9 cellular contexts compared by ENCODE assay signal in the genomic region with DNA sequence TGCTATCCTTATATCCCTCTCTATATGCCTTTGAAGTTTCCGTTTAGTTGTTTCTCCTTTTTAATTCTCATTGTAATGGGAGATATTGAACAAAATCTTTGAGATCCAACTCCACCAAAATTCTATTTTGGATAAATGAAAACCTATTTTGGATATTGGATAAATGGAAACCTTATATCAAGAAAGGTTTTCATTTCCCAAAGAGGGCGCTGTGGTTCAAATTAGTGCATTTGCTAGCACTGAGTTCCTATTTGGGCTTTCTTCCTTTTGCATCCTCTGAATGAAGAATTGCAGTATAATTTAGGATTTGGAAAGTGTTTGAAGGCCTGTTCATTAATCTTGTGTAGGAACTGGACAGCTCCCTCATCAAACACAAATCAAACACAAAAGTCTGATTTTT.
DNase-seq lines count a peak whose midpoint lies in the region; ATAC-seq and TF ChIP-seq lines count a peak whose summit lies in the region.
"Had no signal": no experiment of that assay in that cellular context is flagged by ENCODE, and none has a peak within 500 bp of the region (broad histone marks: within the 10 kb centered on the region; RNA-seq: fewer than 3 reads in every experiment).

No MANE protein-coding gene starts in this region.

- no peaks in the 10 kb centered on the region for H3K27me3 ChIP-seq in suprapubic skin

- no peak overlapping the region for H3K27ac ChIP-seq in suprapubic skin

- peak; percentile 10 for DNase-seq in AG09309 (ENCODE audit: low read depth)
- DNase-seq in GM12865 (ENCODE audit: low read depth): peak; percentile 7
- peak; percentile 89 for DNase-seq in SK-MEL-5 (ENCODE audit: low read depth, low spot score)
- DNase-seq in glomerular visceral epithelial cell (ENCODE audit: extremely low spot score): peak; percentile 13
- no peak for DNase-seq in central memory CD4-positive, alpha-beta T cell
- no peak for DNase-seq in suprapubic skin (ENCODE audit: low spot score in 2 of 2)
- DNase-seq: activated T-cell treated with anti-CD3 and anti-CD28 coated beads, Interleukin-2, amount 50 U/mL, for 1 hour had no signal

- H3K4me3 ChIP-seq in AG09309 (ENCODE audit: control insufficient read depth, low read depth, low read length) (no peak overlapping the region), GM12865 (ENCODE audit: low read depth, low read length) (no peak overlapping the region), suprapubic skin (no peak overlapping the region)

- in situ Hi-C loops in SK-MEL-5 (cut with HindIII; ENCODE audit: low pct_unique_long_range_greater_than_20kb, low sequenced_read_pairs): no loop called here

- TF ChIP-seq CTCF in AG09309 (IDR thresholded peaks at IDR 0.05; ENCODE audit: control insufficient read depth, insufficient read depth, low read depth, low read length, missing control alignments) (peak; percentile 63), GM12865 (IDR thresholded peaks at IDR 0.05; ENCODE audit: insufficient read depth, low read depth, low read length, missing control alignments) (no peak), suprapubic skin (IDR thresholded peaks at IDR 0.05) (peak in 1 of 2 donors; percentile 9)

- no peaks in the 10 kb centered on the region for H3K9me3 ChIP-seq in suprapubic skin

- H3K36me3 ChIP-seq in suprapubic skin: no peaks in the 10 kb centered on the region

- no peak for TF ChIP-seq POLR2A in suprapubic skin (IDR thresholded peaks at IDR 0.05)

- no peak for ATAC-seq in HG02870 (IDR thresholded peaks at IDR 0.05; ENCODE audit: unreplicated experiment)
- no peak for ATAC-seq in GM19467 (IDR thresholded peaks at IDR 0.05; ENCODE audit: unreplicated experiment)

- no peak for TF ChIP-seq EP300 in suprapubic skin (IDR thresholded peaks at IDR 0.05)

- H3K4me1 ChIP-seq in suprapubic skin: no peaks in the 10 kb centered on the region

- WGBS in suprapubic skin: 50% methylated on average over 2 of the region's 2 CpGs

Comparison
In these comparisons a context has a peak if more than half of its experiments do, and no peak if none do; other contexts are left out.
1. DNase-seq: peak in AG09309 (single experiment), GM12865 (single experiment), SK-MEL-5 (single experiment) and glomerular visceral epithelial cell (single experiment); none in central memory CD4-positive, alpha-beta T cell (single experiment) and suprapubic skin (0 of 2).